In the genomic region with DNA sequence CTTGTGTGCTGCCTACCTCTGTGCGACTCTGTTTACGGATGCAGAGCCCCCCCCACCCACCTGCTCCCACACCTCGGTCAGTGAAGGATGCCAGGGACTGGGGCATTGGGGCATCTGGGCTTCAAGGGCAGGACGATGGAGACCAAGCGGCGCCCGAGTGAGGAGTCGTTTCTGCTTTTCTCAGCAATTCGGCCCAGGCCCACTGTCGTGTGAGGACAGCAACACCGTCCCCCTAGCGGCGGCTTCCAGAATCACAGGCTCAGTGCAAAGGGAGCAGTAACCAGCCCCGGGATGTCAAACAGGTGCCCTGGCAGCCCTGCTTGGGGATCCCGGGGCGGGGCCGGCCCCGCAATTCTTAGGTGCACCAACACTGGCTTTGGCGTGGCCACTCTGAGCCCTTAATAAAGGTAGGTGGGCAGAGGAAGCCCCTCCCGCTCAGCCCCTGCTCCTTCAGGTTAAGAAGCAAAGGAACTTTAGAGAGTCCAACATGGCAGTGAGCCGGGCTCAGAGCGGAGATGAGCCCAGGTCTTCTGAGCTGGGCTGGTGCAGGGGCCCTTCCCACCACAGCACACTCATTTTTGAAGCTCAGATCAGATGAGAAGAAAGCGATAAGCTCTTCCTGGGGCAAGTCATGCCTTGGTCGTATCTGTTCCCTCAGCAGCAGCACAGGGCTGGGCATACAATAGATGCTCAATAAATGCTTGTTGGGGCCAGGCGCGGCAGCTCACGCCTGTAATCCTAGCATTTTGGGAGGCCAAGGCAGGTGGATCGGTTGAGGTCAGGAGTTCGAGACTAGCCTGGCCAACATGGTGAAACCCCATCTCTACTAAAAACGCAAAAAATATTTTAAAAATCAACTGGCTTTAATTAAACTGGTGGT, we compare ENCODE assay signal across 8 cellular contexts. TPM values are rescaled to one million over a fixed set of nuclear protein-coding genes. Genes with fewer than 3 reads are reported as not detected.
DNase-seq lines count a peak whose midpoint lies in the region; ATAC-seq, FAIRE-seq and TF ChIP-seq lines count a peak whose summit lies in the region.

No MANE protein-coding gene starts in this region.

- peaks cover 22% of the 10 kb centered on the region for H3K27me3 Mint-ChIP-seq in T-helper 2 cell treated with Interferon-gamma antibody and Interleukin-4, amounts not matched to agents 5 μg/mL and 100 μg/mL, for 36 hours (ENCODE audit: low read depth)
- peaks cover 47% of the 10 kb centered on the region for H3K27me3 Mint-ChIP-seq in astrocyte (ENCODE audit: low read depth, unreplicated experiment)

- H3K27ac ChIP-seq in AG04450 (ENCODE audit: low read depth, low read length), result no peak overlapping the region
- H3K27ac ChIP-seq in astrocyte (ENCODE audit: low read depth, low read length), result no peak overlapping the region
- H3K27ac ChIP-seq in skeletal muscle tissue (ENCODE audit: low read depth, low read length), result peak overlapping the region; percentile 99

- H3K4me1 ChIP-seq in astrocyte (ENCODE audit: insufficient read depth, low read length) (no peaks in the 10 kb centered on the region), skeletal muscle tissue (ENCODE audit: control insufficient read depth in 3 of 3, insufficient read depth in 3 of 3, low read length in 3 of 3) (peaks cover 30 to 44% (median 44%) of the 10 kb centered on the region in 3 donors)

- peak; percentile 48 for ATAC-seq in GM18502 (IDR thresholded peaks at IDR 0.05; ENCODE audit: poor library complexity, unreplicated experiment)
- ATAC-seq in HG02938 (IDR thresholded peaks at IDR 0.05; ENCODE audit: unreplicated experiment), result no peak

- H3K36me3 Mint-ChIP-seq in T-helper 2 cell treated with Interferon-gamma antibody and Interleukin-4, amounts not matched to agents 5 μg/mL and 100 μg/mL, for 36 hours (ENCODE audit: low read depth), result no peaks in the 10 kb centered on the region
- no peaks in the 10 kb centered on the region for H3K36me3 Mint-ChIP-seq in astrocyte (ENCODE audit: low read depth, unreplicated experiment)

- H3K4me3 ChIP-seq in AG04450 (ENCODE audit: low read depth, low read length), result no peak overlapping the region
- H3K4me3 ChIP-seq in astrocyte (ENCODE audit: insufficient read depth, low read depth, low read length), result no peak overlapping the region
- H3K4me3 ChIP-seq in skeletal muscle tissue (ENCODE audit: low read length in 3 of 3), result peak overlapping the region; percentile 38 to 58 (median 54)

- H3K9ac ChIP-seq in astrocyte (ENCODE audit: low read length), result no peak overlapping the region
- peak overlapping the region; percentile 42 to 86 (median 70) for H3K9ac ChIP-seq in skeletal muscle tissue (ENCODE audit: low read depth in 1 of 3, low read length in 3 of 3)

- no peak overlapping the region for H3K4me3 Mint-ChIP-seq in T-helper 2 cell treated with Interferon-gamma antibody and Interleukin-4, amounts not matched to agents 5 μg/mL and 100 μg/mL, for 36 hours
- H3K4me3 Mint-ChIP-seq in astrocyte (ENCODE audit: unreplicated experiment), result no peak overlapping the region

- DNase-seq in AG04450 (ENCODE audit: low read depth, low spot score) (peak; percentile 30), NCI-H1092 (lab: John Stamatoyannopoulos, UW) (peak; percentile 77), astrocyte (ENCODE audit: low read depth) (peak; percentile 20), hippocampal formation (lab: John Stamatoyannopoulos, UW) (peak; percentile 49 to 76)
- peak; percentile 70 for DNase-seq in T-helper 2 cell treated with Interferon-gamma antibody and Interleukin-4, amounts not matched to agents 5 μg/mL and 100 μg/mL, for 36 hours (ENCODE audit: low spot score)

- no peak for FAIRE-seq in astrocyte (lab: Jason Lieb, UNC)

- POLR2A ChIA-PET in AG04450 (lab: Yijun Ruan, JAX), result no interaction called here

- peak overlapping the region; percentile 52 for H3K4me2 ChIP-seq in astrocyte (ENCODE audit: low read length)

- peak overlapping the region; percentile 60 for H2AFZ ChIP-seq in astrocyte (ENCODE audit: low read depth, low read length)

- H3K9me3 Mint-ChIP-seq in T-helper 2 cell treated with Interferon-gamma antibody and Interleukin-4, amounts not matched to agents 5 μg/mL and 100 μg/mL, for 36 hours, result no peaks in the 10 kb centered on the region
- H3K9me3 Mint-ChIP-seq in astrocyte (ENCODE audit: unreplicated experiment), result no peaks in the 10 kb centered on the region

- peaks cover 12% of the 10 kb centered on the region for H3K4me1 Mint-ChIP-seq in T-helper 2 cell treated with Interferon-gamma antibody and Interleukin-4, amounts not matched to agents 5 μg/mL and 100 μg/mL, for 36 hours (ENCODE audit: low read depth)
- H3K4me1 Mint-ChIP-seq in astrocyte (ENCODE audit: low read depth, unreplicated experiment), result no peaks in the 10 kb centered on the region

- no peaks in the 10 kb centered on the region for H3K79me2 ChIP-seq in astrocyte (ENCODE audit: insufficient read depth, low read length)

- peak; percentile 85 for TF ChIP-seq CTCF in AG04450 (IDR thresholded peaks at IDR 0.05; ENCODE audit: low read depth, low read length)
- TF ChIP-seq CTCF in astrocyte (IDR thresholded peaks at IDR 0.05; ENCODE audit: insufficient read depth, low read depth, low read length), result peak; percentile 63

- H3K9me3 ChIP-seq in AG04450 (ENCODE audit: control insufficient read depth, insufficient read depth, low read length) (no peaks in the 10 kb centered on the region; the same call in 1 of the 2 replicates), astrocyte (ENCODE audit: insufficient read depth, low read depth, low read length) (no peaks in the 10 kb centered on the region), skeletal muscle tissue (ENCODE audit: control insufficient read depth in 3 of 3, low read length in 3 of 3) (no peaks in the 10 kb centered on the region)

- H3K27me3 ChIP-seq in AG04450 (ENCODE audit: control insufficient read depth, insufficient read depth, low read length) (peaks cover 25% of the 10 kb centered on the region), astrocyte (ENCODE audit: insufficient read depth, low read length) (peaks cover 13% of the 10 kb centered on the region), skeletal muscle tissue (ENCODE audit: control insufficient read depth in 3 of 3, insufficient read depth in 3 of 3, low read length in 3 of 3) (peaks cover 0 to 4% (median 4%) of the 10 kb centered on the region in 3 donors)

- H3K36me3 ChIP-seq in astrocyte (ENCODE audit: insufficient read depth, low read length), result no peaks in the 10 kb centered on the region
- no peaks in the 10 kb centered on the region for H3K36me3 ChIP-seq in skeletal muscle tissue (ENCODE audit: control insufficient read depth in 3 of 3, insufficient read depth in 3 of 3, low read length in 3 of 3)

- H4K20me1 ChIP-seq in astrocyte (ENCODE audit: insufficient read depth, low read length), result no peaks in the 10 kb centered on the region

- CTCF ChIA-PET in AG04450 (lab: Charles Lee), result interaction anchor here (0.8 to 2.4 kb wide), 8 partner anchors 9 to 456 kb away, joined by 3 to 9 read pairs (median 4); no protein-coding TSS in a partner anchor

- H3K27ac Mint-ChIP-seq in T-helper 2 cell treated with Interferon-gamma antibody and Interleukin-4, amounts not matched to agents 5 μg/mL and 100 μg/mL, for 36 hours, result no peak overlapping the region
- no peak overlapping the region for H3K27ac Mint-ChIP-seq in astrocyte (ENCODE audit: unreplicated experiment)

RNA-seq across cellular contexts. Expression of gene TARDBP, which starts 51.3 kb away (rescaled TPM):
- polyA plus RNA-seq in AG04450 (2011; rRNA removed), result 148 and 218 TPM in 2 replicates
- 121 and 130 TPM in 2 replicates for polyA minus RNA-seq in AG04450 (2011; rRNA and poly(A)+ RNA removed)
- total RNA-seq in astrocyte (140 and 148 TPM in 2 replicates), skeletal muscle tissue (61.1 TPM)

Comparison
In these comparisons a context has a peak if more than half of its experiments do, and no peak if none do; other contexts are left out.
1. DNase-seq: peak in every context shown above with its lines; median percentile 77 in NCI-H1092; 70 in T-helper 2 cell treated with Interferon-gamma antibody and Interleukin-4, amounts not matched to agents 5 μg/mL and 100 μg/mL, for 36 hours; 62 in hippocampal formation; 30 in AG04450; 20 in astrocyte.
2. H3K4me3 ChIP-seq: peak in skeletal muscle tissue (3 of 3); none in AG04450 (single experiment) and astrocyte (single experiment).